ENCODE assay signal across 11 cellular contexts in genomic region chr18:48938827-48939367, GRCh38. TPM values are rescaled to one million over a fixed set of nuclear protein-coding genes. Genes with fewer than 3 reads are reported as not detected.
DNase-seq lines count a peak whose midpoint lies in the region; ATAC-seq, FAIRE-seq and TF ChIP-seq lines count a peak whose summit lies in the region.
"Had no signal": no experiment of that assay in that cellular context is flagged by ENCODE, and none has a peak within 500 bp of the region (broad histone marks: within the 10 kb centered on the region; RNA-seq: fewer than 3 reads in every experiment).

No MANE protein-coding gene starts in this region.

- FAIRE-seq in H1 (lab: Jason Lieb, UNC): no peak

- H3K4me3 ChIP-seq in H1 (ENCODE audit: extremely low read depth in 1 of 4, insufficient read depth in 2 of 4, low read depth in 3 of 4, low read length in 4 of 4) (no peak overlapping the region), upper lobe of right lung (peak overlapping the region; percentile 10)

- H3K27me3 ChIP-seq in H1 (replicated peaks in 1 of 4; ENCODE audit: control insufficient read depth in 3 of 4, extremely low read depth in 1 of 4, insufficient read depth in 3 of 4, low read length in 3 of 4) (no peaks in the 10 kb centered on the region), upper lobe of right lung (no peaks in the 10 kb centered on the region)

- H3K27me3 Mint-ChIP-seq in activated naive CD4-positive, alpha-beta T cell treated with anti-CD3 and anti-CD28 coated beads for 36 hours (ENCODE audit: low read depth): no peaks in the 10 kb centered on the region
- no peaks in the 10 kb centered on the region for H3K27me3 Mint-ChIP-seq in activated naive CD4-positive, alpha-beta T cell treated with anti-CD3 and anti-CD28 coated beads, Interleukin-2, amount 10 ng/mL, durations not matched to agents 7 days and 5 days
- no peaks in the 10 kb centered on the region for H3K27me3 Mint-ChIP-seq in naive B cell
- no peaks in the 10 kb centered on the region for H3K27me3 Mint-ChIP-seq in T-cell
- H3K27me3 Mint-ChIP-seq: activated B cell treated with CpG ODN at 0.5 μM for 24 hours had no signal

- H2BK12ac ChIP-seq in H1 (ENCODE audit: low read depth, low read length): no peak overlapping the region

- no peak overlapping the region for H3K27ac ChIP-seq in H1 (ENCODE audit: low read depth, low read length)
- H3K27ac ChIP-seq in upper lobe of right lung: peak overlapping the region; percentile 71

- TF ChIP-seq RAD21 in H1 (IDR thresholded peaks at IDR 0.05 in 1 of 2, conservative IDR thresholded peaks at IDR 0.05 in 1 of 2; ENCODE audit: low read depth in 2 of 2, low read length in 2 of 2): no peak

- H3K14ac ChIP-seq in H1 (ENCODE audit: insufficient read length): no peak overlapping the region

- WGBS in H1 (ENCODE audit: extremely low coverage in 1 of 2, insufficient coverage in 1 of 2, insufficient read length in 1 of 2, insufficient replicate concordance in 2 of 2, low coverage in 1 of 2, low lambda C conversion rate in 2 of 2, missing lambda C conversion rate in 1 of 2), 2 experiments: 89% methylated on average over 9 of the region's 12 CpGs; no CpG with 5 or more reads in 1 of the 2 experiments

- peak overlapping the region; percentile 36 for H3K27ac Mint-ChIP-seq in activated naive CD4-positive, alpha-beta T cell treated with anti-CD3 and anti-CD28 coated beads for 36 hours
- no peak overlapping the region for H3K27ac Mint-ChIP-seq in activated naive CD4-positive, alpha-beta T cell treated with anti-CD3 and anti-CD28 coated beads, Interleukin-2, amount 10 ng/mL, durations not matched to agents 7 days and 5 days
- peak overlapping the region in 4 of 6 donors; percentile 22 to 97 (median 64) for H3K27ac Mint-ChIP-seq in naive B cell
- H3K27ac Mint-ChIP-seq in T-cell: peak overlapping the region in 1 of 2 donors; percentile 43
- H3K27ac Mint-ChIP-seq: activated B cell treated with CpG ODN at 0.5 μM for 24 hours had no signal

- H3K79me2 ChIP-seq in H1 (ENCODE audit: control insufficient read depth in 1 of 2, insufficient read depth in 2 of 2, low read length in 2 of 2): peaks cover 25 to 86% of the 10 kb centered on the region in 2 experiments

- H4K8ac ChIP-seq in H1 (ENCODE audit: extremely low read depth, insufficient read depth, low read length): no peak overlapping the region

- H3K4me3 Mint-ChIP-seq in activated naive CD4-positive, alpha-beta T cell treated with anti-CD3 and anti-CD28 coated beads for 36 hours: no peak overlapping the region
- no peak overlapping the region for H3K4me3 Mint-ChIP-seq in activated naive CD4-positive, alpha-beta T cell treated with anti-CD3 and anti-CD28 coated beads, Interleukin-2, amount 10 ng/mL, durations not matched to agents 7 days and 5 days
- H3K4me3 Mint-ChIP-seq in naive B cell (peak overlapping the region in 5 of 8 donors; percentile 32 to 69 (median 47)), T-cell (peak overlapping the region in 1 of 3 donors; percentile 32)
- H3K4me3 Mint-ChIP-seq: activated B cell treated with CpG ODN at 0.5 μM for 24 hours had no signal

- peaks cover 76% of the 10 kb centered on the region for H3K4me1 Mint-ChIP-seq in activated naive CD4-positive, alpha-beta T cell treated with anti-CD3 and anti-CD28 coated beads for 36 hours (ENCODE audit: low read depth)
- H3K4me1 Mint-ChIP-seq in activated naive CD4-positive, alpha-beta T cell treated with anti-CD3 and anti-CD28 coated beads, Interleukin-2, amount 10 ng/mL, durations not matched to agents 7 days and 5 days: peaks cover 98% of the 10 kb centered on the region
- H3K4me1 Mint-ChIP-seq in naive B cell (peaks cover 45 to 80% (median 51%) of the 10 kb centered on the region in 3 donors), T-cell (peaks cover 92 to 97% (median 94%) of the 10 kb centered on the region in 3 donors)

- H4K91ac ChIP-seq in H1 (replicated peaks; ENCODE audit: insufficient read length, low read length): no peak overlapping the region

- H3K23ac ChIP-seq in H1 (ENCODE audit: insufficient read length): no peak overlapping the region

- H3K9me3 Mint-ChIP-seq in activated naive CD4-positive, alpha-beta T cell treated with anti-CD3 and anti-CD28 coated beads for 36 hours: no peaks in the 10 kb centered on the region
- no peaks in the 10 kb centered on the region for H3K9me3 Mint-ChIP-seq in activated naive CD4-positive, alpha-beta T cell treated with anti-CD3 and anti-CD28 coated beads, Interleukin-2, amount 10 ng/mL, durations not matched to agents 7 days and 5 days
- H3K9me3 Mint-ChIP-seq in naive B cell (no peaks in the 10 kb centered on the region), T-cell (no peaks in the 10 kb centered on the region)
- H3K9me3 Mint-ChIP-seq: activated B cell treated with CpG ODN at 0.5 μM for 24 hours had no signal

- CTCF ChIA-PET in activated naive CD4-positive, alpha-beta T cell treated with anti-CD3 and anti-CD28 coated beads for 36 hours (lab: Charles Lee): no interaction called here
- CTCF ChIA-PET in activated naive CD4-positive, alpha-beta T cell treated with anti-CD3 and anti-CD28 coated beads, Interleukin-2, amount 10 ng/mL, durations not matched to agents 7 days and 5 days (lab: Charles Lee): no interaction called here
- CTCF ChIA-PET in H1 (lab: Charles Lee; ENCODE audit: partially characterized antibody) (interaction anchor here (1.2 to 2.4 kb wide), 8 partner anchors 13 to 215 kb away, joined by 3 to 10 read pairs (median 4); no protein-coding TSS in a partner anchor), T-cell (lab: Charles Lee) (no interaction called here)

- no peak overlapping the region for H3K9ac ChIP-seq in H1 (replicated peaks in 1 of 4; ENCODE audit: extremely low read depth in 1 of 4, low read depth in 3 of 4, low read length in 3 of 4)

- H3K4me2 ChIP-seq in H1 (ENCODE audit: insufficient read depth in 1 of 2, low read depth in 2 of 2, low read length in 2 of 2): peak overlapping the region; percentile 63 to 83; a peak in 3 of 4 replicates

- no peak overlapping the region for H2BK5ac ChIP-seq in H1 (ENCODE audit: low read depth, low read length)

- peak overlapping the region; percentile 1; the same call in 1 of the 2 replicates for H3K18ac ChIP-seq in H1 (ENCODE audit: extremely low read depth, low read length)

- H3K36me3 ChIP-seq in H1 (ENCODE audit: control insufficient read depth in 2 of 4, insufficient read depth in 4 of 4, low read length in 3 of 4) (no peaks in the 10 kb centered on the region; a peak in 1 of 8 replicates), upper lobe of right lung (peaks cover 29% of the 10 kb centered on the region)

- no peak overlapping the region for H3K56ac ChIP-seq in H1 (replicated peaks; ENCODE audit: insufficient read length, low read depth, low read length)

- no peak overlapping the region for H2AFZ ChIP-seq in H1 (ENCODE audit: low read length)

- POLR2A ChIA-PET in H1 (lab: Charles Lee; ENCODE audit: partially characterized antibody): interaction anchor here (1.0 to 2.1 kb wide), 3 partner anchors 10 to 35 kb away, joined by 3 to 12 read pairs (median 4); no protein-coding TSS in a partner anchor
- POLR2A ChIA-PET in T-cell (lab: Charles Lee): interaction anchor here (0.6 to 1.3 kb wide), 4 partner anchors 8 to 37 kb away, joined by 3 to 5 read pairs (median 4); partner anchors contain the start of gene SMAD7 (in 1 of the 2)

- no peak for TF ChIP-seq POLR2A in H1 (IDR thresholded peaks at IDR 0.05; ENCODE audit: control extremely low read depth in 1 of 2, low read depth in 2 of 2, low read length in 2 of 2)

- no peak overlapping the region for H3K4ac ChIP-seq in H1 (replicated peaks; ENCODE audit: insufficient read length, low read depth, low read length)

- H4K20me1 ChIP-seq in H1 (replicated peaks in 1 of 2; ENCODE audit: control insufficient read depth in 1 of 2, insufficient read depth in 2 of 2, low read length in 2 of 2): peaks cover 0 to 24% of the 10 kb centered on the region in 2 experiments

- no peak overlapping the region for H2BK20ac ChIP-seq in H1 (ENCODE audit: low read length)

- no peak overlapping the region for H2BK120ac ChIP-seq in H1 (replicated peaks; ENCODE audit: low read depth, low read length)

- no peak for ATAC-seq in naive B cell (ENCODE audit: low read depth in 2 of 2)
- no peak for ATAC-seq in upper lobe of right lung
- ATAC-seq in T-cell (replicated peaks in 1 of 4): no peak
- no peak for ATAC-seq in omental fat pad (ENCODE audit: low FRiP score)

- no peak for TF ChIP-seq EP300 in H1 (IDR thresholded peaks at IDR 0.05; ENCODE audit: borderline replicate concordance in 1 of 2, low read depth in 2 of 2, low read length in 2 of 2)

- peaks cover 14 to 51% (median 31%) of the 10 kb centered on the region in 4 experiments for H3K4me1 ChIP-seq in H1 (replicated peaks in 1 of 4; ENCODE audit: control insufficient read depth in 3 of 4, insufficient read depth in 4 of 4, low read length in 3 of 4)
- H3K4me1 ChIP-seq in upper lobe of right lung: peaks cover 93% of the 10 kb centered on the region

- TF ChIP-seq CTCF in H1 (IDR thresholded peaks at IDR 0.05; ENCODE audit: control extremely low read depth in 1 of 3, insufficient read depth in 1 of 3, low read depth in 1 of 3, low read length in 3 of 3) (no peak), upper lobe of right lung (IDR thresholded peaks at IDR 0.05) (no peak), omental fat pad (IDR thresholded peaks at IDR 0.05) (no peak)

- H3K23me2 ChIP-seq in H1 (ENCODE audit: low read depth, low read length): no peaks in the 10 kb centered on the region

- H3K9me3 ChIP-seq in H1 (ENCODE audit: insufficient read depth in 2 of 2, low read depth in 1 of 2, low read length in 1 of 2): no peaks in the 10 kb centered on the region
- no peaks in the 10 kb centered on the region for H3K9me3 ChIP-seq in upper lobe of right lung

- H4K5ac ChIP-seq in H1 (ENCODE audit: insufficient read length, low read depth, low read length): no peak overlapping the region

- DNase-seq in activated naive CD4-positive, alpha-beta T cell treated with anti-CD3 and anti-CD28 coated beads for 36 hours: no peak
- DNase-seq in activated naive CD4-positive, alpha-beta T cell treated with anti-CD3 and anti-CD28 coated beads, Interleukin-2, amount 10 ng/mL, durations not matched to agents 7 days and 5 days: no peak
- DNase-seq in H1 (ENCODE audit: low read depth in 1 of 2, low spot score in 2 of 2): no peak
- DNase-seq in naive B cell: no peak
- peak; percentile 39 for DNase-seq in upper lobe of right lung
- no peak for DNase-seq in T-cell
- no peak for DNase-seq in HK-2 (ENCODE audit: unreplicated experiment)
- no peak for DNase-seq in omental fat pad (ENCODE audit: low spot score)
- DNase-seq: activated B cell treated with CpG ODN at 0.5 μM for 24 hours; NCI-H82; stimulated activated CD4-positive, alpha-beta T cell treated with anti-CD3 and anti-CD28 coated beads, Interleukin-12 subunit alpha, Interleukin-12 subunit beta, amount 100 ng/mL, for 4 hours had no signal

- peaks cover 5% of the 10 kb centered on the region for H3K79me1 ChIP-seq in H1 (ENCODE audit: low read depth, low read length)

- no peak overlapping the region for H2AK5ac ChIP-seq in H1 (ENCODE audit: low read depth, low read length)

- intact Hi-C loops in activated naive CD4-positive, alpha-beta T cell treated with anti-CD3 and anti-CD28 coated beads for 36 hours (cut with micrococcal nuclease): loop anchor here (10.0 kb wide), 2 partner anchors 1004 to 1346 kb away; partner anchors contain the start of genes CXXC1, MBD1 and SMAD2
- intact Hi-C loops in upper lobe of right lung (cut with DNase I): no loop called here

- H3K36me3 Mint-ChIP-seq in activated naive CD4-positive, alpha-beta T cell treated with anti-CD3 and anti-CD28 coated beads for 36 hours (ENCODE audit: low read depth): peaks cover 5% of the 10 kb centered on the region
- peaks cover 80% of the 10 kb centered on the region for H3K36me3 Mint-ChIP-seq in activated naive CD4-positive, alpha-beta T cell treated with anti-CD3 and anti-CD28 coated beads, Interleukin-2, amount 10 ng/mL, durations not matched to agents 7 days and 5 days
- H3K36me3 Mint-ChIP-seq in naive B cell (no peaks in the 10 kb centered on the region), T-cell (peaks cover 28% of the 10 kb centered on the region)

- no peak overlapping the region for H2BK15ac ChIP-seq in H1 (ENCODE audit: low read length)

RNA-seq across cellular contexts. Expression of gene SMAD7, which starts 11.9 kb away (rescaled TPM):
- 1 to 10 TPM; 5.9 to 7.0 TPM for total RNA-seq in activated naive CD4-positive, alpha-beta T cell treated with anti-CD3 and anti-CD28 coated beads for 36 hours
- total RNA-seq in H1 (2021; fragmentation: NEBNext Ultra II Directional; extraction: Animal tissue kit (Norgen Biotek cat#: 25700)): 13.8 and 15.5 TPM in 2 replicates
- 6.5 and 6.6 TPM in 2 replicates for polyA plus RNA-seq in H1 (2011; rRNA removed)
- polyA plus RNA-seq in H1 (2011; cell fraction: cytosol; rRNA removed): 6.1 TPM
- 9.4 TPM for polyA plus RNA-seq in H1 (2011; cell fraction: nucleus; rRNA removed)
- 3.7 to 4.5 TPM (median 4.3 TPM) in 4 replicates for polyA plus RNA-seq in H1 (2012, experiment 1 of 2)
- 4.8 TPM for polyA plus RNA-seq in H1 (2012, experiment 2 of 2)
- 12.4 TPM for polyA plus RNA-seq in H1 (2013, experiment 1 of 2)
- polyA plus RNA-seq in H1 (2013, experiment 2 of 2): 12.0 TPM
- 10.3 and 13.5 TPM in 2 replicates for polyA minus RNA-seq in H1 (2011; rRNA and poly(A)+ RNA removed)
- 9.7 TPM for polyA minus RNA-seq in H1 (2011; cell fraction: cytosol; rRNA and poly(A)+ RNA removed)
- 9.4 TPM for polyA minus RNA-seq in H1 (2011; cell fraction: nucleus; rRNA and poly(A)+ RNA removed)
- polyA plus RNA-seq in naive B cell (ENCODE audit: low read depth in 6 of 6): 1 to 10 TPM in 5 of 6 donors, under 1 TPM in 1; 0.47 to 3.7 (median 1.6) TPM
- 68.9 TPM for total RNA-seq in upper lobe of right lung
- 100 to 1,000 TPM in 1 of 5 donors, 10 to 100 TPM in 4; 28.5 to 138 (median 57.7) TPM for total RNA-seq in T-cell
- total RNA-seq in omental fat pad: 10 to 100 TPM; 33.6 to 78.4 (median 47.2) TPM

Comparison
In these comparisons a context has a peak if more than half of its experiments do, and no peak if none do; other contexts are left out.
1. H3K4me3 Mint-ChIP-seq: peak in naive B cell (5 of 8); none in activated naive CD4-positive, alpha-beta T cell treated with anti-CD3 and anti-CD28 coated beads for 36 hours (single experiment) and activated naive CD4-positive, alpha-beta T cell treated with anti-CD3 and anti-CD28 coated beads, Interleukin-2, amount 10 ng/mL, durations not matched to agents 7 days and 5 days (single experiment).